In genomic region chr20:578940-579690, GRCh38 we compare ENCODE assay signal across 9 cellular contexts. TPM values are rescaled to one million over a fixed set of nuclear protein-coding genes. Genes with fewer than 3 reads are reported as not detected.
"Had no signal": no experiment of that assay in that cellular context is flagged by ENCODE, and none has a peak within 500 bp of the region (broad histone marks: within the 10 kb centered on the region; RNA-seq: fewer than 3 reads in every experiment).

No MANE protein-coding gene starts in this region.

RNA-seq across cellular contexts. Expression of gene TCF15, which starts 31.0 kb away (rescaled TPM):
- total RNA-seq: activated naive CD4-positive, alpha-beta T cell treated with anti-CD3 and anti-CD28 coated beads for 36 hours; activated naive CD8-positive, alpha-beta T cell treated with anti-CD3 and anti-CD28 coated beads, Interleukin-2, amount 10 ng/mL, durations not matched to agents 7 days and 5 days; activated T-cell treated with anti-CD3 and anti-CD28 coated beads, Interleukin-2, amount 50 U/mL, for 72 hours; activated T-helper 17 cell treated with anti-CD3 and anti-CD28 coated beads, Interleukin-2, amount 50 U/mL, for 72 hours; activated T-helper 2 cell treated with anti-CD3 and anti-CD28 coated beads, Interferon-gamma antibody, Interleukin-2, Interleukin-4, amounts not matched to agents 10 μg/mL and 5 μg/mL and 100 μg/mL, durations not matched to agents 14 hours and 24 hours and 36 hours; astrocyte; body of pancreas; bronchial epithelial cell had no signal
- polyA plus RNA-seq: aorta had no signal
